ENCODE assay signal across 22 cellular contexts in genomic region chr6:115570326-115570725, GRCh38.
DNase-seq lines count a peak whose midpoint lies in the region; ATAC-seq lines count a peak whose summit lies in the region.
"Had no signal": no experiment of that assay in that cellular context is flagged by ENCODE, and none has a peak within 500 bp of the region (broad histone marks: within the 10 kb centered on the region; RNA-seq: fewer than 3 reads in every experiment).

No MANE protein-coding gene starts in this region.

- no peaks in the 10 kb centered on the region for H3K27me3 ChIP-seq in adipocyte (replicated peaks; ENCODE audit: control insufficient read depth, insufficient read depth, low read length)
- H3K27me3 ChIP-seq: left lung had no signal

- no peak overlapping the region for H3K9ac ChIP-seq in adipocyte (ENCODE audit: low read length)

- intact Hi-C loops in sciatic nerve (cut with DNase I), result no loop called here

- DNase-seq in EH (ENCODE audit: low read depth) (peak; percentile 58), adipocyte (ENCODE audit: low read depth) (peak; percentile 44), foreskin melanocyte (peak; percentile 26), SHP77 (lab: John Stamatoyannopoulos, UW) (no peak), DMS153 (lab: John Stamatoyannopoulos, UW) (no peak), hippocampal formation (lab: John Stamatoyannopoulos, UW) (no peak), sciatic nerve (ENCODE audit: low spot score) (no peak)
- DNase-seq: activated CD4-positive, alpha-beta T cell treated with anti-CD3 and anti-CD28 coated beads, Interleukin-2, amount 10 ng/mL, durations not matched to agents 24 days and 14 days; activated naive CD4-positive, alpha-beta T cell treated with anti-CD3 and anti-CD28 coated beads, Interleukin-2, amount 10 ng/mL, durations not matched to agents 7 days and 5 days; aorta; cerebellar nuclear complex; COR-L47; left lung; naive thymus-derived CD4-positive, alpha-beta T cell; NCI-H1105; NCI-H2081; NCI-H446 treated with DMSO at 0.1 percent for 48 hours; retina; stimulated activated CD4-positive, alpha-beta T cell treated with anti-CD3 and anti-CD28 coated beads, Interleukin-4, amount 100 ng/mL, for 4 hours; stimulated activated naive CD4-positive, alpha-beta T cell treated with Interleukin-2 at 50 U/mL for 16 hours had no signal

- no peak for ATAC-seq in sciatic nerve
- ATAC-seq: HCT116; left lung; naive thymus-derived CD4-positive, alpha-beta T cell had no signal

- H3K36me3 ChIP-seq in adipocyte (ENCODE audit: control insufficient read depth, insufficient read depth, low read length, severe bottlenecking), result no peaks in the 10 kb centered on the region
- H3K36me3 ChIP-seq: left lung, thoracic aorta had no signal

- H3K4me3 ChIP-seq in adipocyte (ENCODE audit: low read length), result no peak overlapping the region
- H3K4me3 ChIP-seq: left lung, thoracic aorta had no signal

- peaks cover 4% of the 10 kb centered on the region for H3K9me3 ChIP-seq in adipocyte (ENCODE audit: control insufficient read depth, low read length)
- H3K9me3 ChIP-seq: thoracic aorta had no signal

- no peaks in the 10 kb centered on the region for H3K4me1 ChIP-seq in adipocyte (ENCODE audit: control insufficient read depth, insufficient read depth, low read length)
- H3K4me1 ChIP-seq: left lung had no signal

Comparison
In these comparisons a context has a peak if more than half of its experiments do, and no peak if none do; other contexts are left out.
1. DNase-seq: peak in EH (single experiment), adipocyte (single experiment) and foreskin melanocyte (single experiment); none in SHP77 (0 of 2), DMS153 (single experiment), hippocampal formation (0 of 2) and sciatic nerve (single experiment).